In genomic region chr6:134235937-134236751, GRCh38 we compare ENCODE assay signal across 8 cellular contexts.
A peak's percentile ranks its signal among the peaks of the same experiment; 100 is the strongest.
DNase-seq lines count a peak whose midpoint lies in the region; ATAC-seq and TF ChIP-seq lines count a peak whose summit lies in the region.

No MANE protein-coding gene starts in this region.

- DNase-seq in activated T-cell treated with anti-CD3 and anti-CD28 coated beads, Interleukin-2, amount 50 U/mL, for 4 hours, result no peak
- DNase-seq in activated T-cell treated with anti-CD3 and anti-CD28 coated beads for 4 hours (no peak), RPMI7951 (ENCODE audit: low read depth) (peak; percentile 71), fibroblast of gingiva (ENCODE audit: low read depth) (peak; percentile 26), type B pancreatic cell (ENCODE audit: extremely low spot score, unreplicated experiment) (no peak), T-helper 9 cell (no peak), left lobe of liver (ENCODE audit: low spot score) (no peak)

- H3K9me3 Mint-ChIP-seq in activated T-cell treated with anti-CD3 and anti-CD28 coated beads, Interleukin-2, amount 50 U/mL, for 4 hours, result no peaks in the 10 kb centered on the region
- no peaks in the 10 kb centered on the region for H3K9me3 Mint-ChIP-seq in type B pancreatic cell

- no peak for TF ChIP-seq CTCF in type B pancreatic cell (conservative IDR thresholded peaks at IDR 0.05)

- H3K4me3 Mint-ChIP-seq in activated T-cell treated with anti-CD3 and anti-CD28 coated beads, Interleukin-2, amount 50 U/mL, for 4 hours, result peak overlapping the region; percentile 58
- no peak overlapping the region for H3K4me3 Mint-ChIP-seq in type B pancreatic cell

- no peak overlapping the region for H3K27ac Mint-ChIP-seq in type B pancreatic cell

- peaks cover 46% of the 10 kb centered on the region for H3K4me1 Mint-ChIP-seq in activated T-cell treated with anti-CD3 and anti-CD28 coated beads, Interleukin-2, amount 50 U/mL, for 4 hours (ENCODE audit: low read depth)
- H3K4me1 Mint-ChIP-seq in type B pancreatic cell (ENCODE audit: unreplicated experiment), result peaks cover 13% of the 10 kb centered on the region

- H3K27me3 Mint-ChIP-seq in activated T-cell treated with anti-CD3 and anti-CD28 coated beads, Interleukin-2, amount 50 U/mL, for 4 hours (ENCODE audit: low read depth), result no peaks in the 10 kb centered on the region
- H3K27me3 Mint-ChIP-seq in type B pancreatic cell, result no peaks in the 10 kb centered on the region

- H3K36me3 Mint-ChIP-seq in activated T-cell treated with anti-CD3 and anti-CD28 coated beads, Interleukin-2, amount 50 U/mL, for 4 hours (ENCODE audit: insufficient read depth), result no peaks in the 10 kb centered on the region
- no peaks in the 10 kb centered on the region for H3K36me3 Mint-ChIP-seq in type B pancreatic cell

- peak; percentile 87 to 90 for ATAC-seq in activated T-cell treated with anti-CD3 and anti-CD28 coated beads, Interleukin-2, amount 50 U/mL, for 4 hours
- ATAC-seq in HG02885 (IDR thresholded peaks at IDR 0.05; ENCODE audit: poor library complexity, unreplicated experiment) (peak; percentile 94), left lobe of liver (no peak)

Comparison
In these comparisons a context has a peak if more than half of its experiments do, and no peak if none do; other contexts are left out.
1. DNase-seq: peak in RPMI7951 (single experiment) and fibroblast of gingiva (single experiment); none in activated T-cell treated with anti-CD3 and anti-CD28 coated beads, Interleukin-2, amount 50 U/mL, for 4 hours (single experiment), activated T-cell treated with anti-CD3 and anti-CD28 coated beads for 4 hours (single experiment), type B pancreatic cell (single experiment), T-helper 9 cell (single experiment) and left lobe of liver (single experiment).